Comparison of ENCODE assay signal across 12 cellular contexts in genomic region chr2:168138369-168138768, GRCh38.
DNase-seq lines count a peak whose midpoint lies in the region; ATAC-seq and TF ChIP-seq lines count a peak whose summit lies in the region.
"Had no signal": no experiment of that assay in that cellular context is flagged by ENCODE, and none has a peak within 500 bp of the region (broad histone marks: within the 10 kb centered on the region; RNA-seq: fewer than 3 reads in every experiment).

No MANE protein-coding gene starts in this region.

- H3K9me3 Mint-ChIP-seq in WTC11, result no peaks in the 10 kb centered on the region

- TF ChIP-seq CTCF in WTC11 (IDR thresholded peaks at IDR 0.05), result no peak
- TF ChIP-seq CTCF in heart right ventricle (IDR thresholded peaks at IDR 0.05), result no peak
- TF ChIP-seq CTCF in GM10248 (IDR thresholded peaks at IDR 0.05; ENCODE audit: control extremely low read depth, extremely low read depth, low read depth, missing control alignments), result no peak

- H3K27me3 ChIP-seq in heart right ventricle, result no peaks in the 10 kb centered on the region

- H3K36me3 ChIP-seq in heart right ventricle, result peaks cover 0 to 25% (median 0%) of the 10 kb centered on the region in 9 donors

- H3K9me3 ChIP-seq in heart right ventricle, result no peaks in the 10 kb centered on the region

- ATAC-seq in WTC11 (peak; percentile 22; the same call in 1 of the 2 replicates), heart right ventricle (peak in 7 of 8 donors; percentile 48 to 94 (median 76))

- peak overlapping the region in 6 of 10 donors; percentile 35 to 55 (median 49) for H3K27ac ChIP-seq in heart right ventricle

- H3K4me1 Mint-ChIP-seq in WTC11, result peaks cover 27% of the 10 kb centered on the region

- no peak overlapping the region for H3K4me3 Mint-ChIP-seq in WTC11

- H3K27me3 Mint-ChIP-seq in WTC11 (ENCODE audit: low read depth), result no peaks in the 10 kb centered on the region

- CTCF ChIA-PET in WTC11 (lab: Charles Lee) (interaction anchor here (1.5 to 1.8 kb wide), 2 partner anchors 20 to 198 kb away, joined by 9 to 10 read pairs; no protein-coding TSS in a partner anchor), GM10248 (lab: Yijun Ruan, JAX) (interaction anchor here (0.7 kb wide), 1 partner anchor 19 kb away, joined by 3 read pairs; no protein-coding TSS in a partner anchor)

- H3K36me3 Mint-ChIP-seq in WTC11, result no peaks in the 10 kb centered on the region

- peak; percentile 64 for DNase-seq in DMS53 (lab: John Stamatoyannopoulos, UW)
- DNase-seq in WTC11 (ENCODE audit: low spot score), result no peak
- peak in 1 of 2 donors; percentile 31 for DNase-seq in heart right ventricle
- DNase-seq in renal cortical epithelial cell (ENCODE audit: low read depth), result peak; percentile 67
- DNase-seq in posterior vena cava (ENCODE audit: low spot score), result no peak
- no peak for DNase-seq in iPS-NIHi7 (ENCODE audit: extremely low spot score)
- no peak for DNase-seq in GM10248 (ENCODE audit: extremely low spot score)
- no peak for DNase-seq in stimulated activated naive CD4-positive, alpha-beta T cell (lab: John Stamatoyannopoulos, UW)
- DNase-seq: activated CD4-positive, CD25-positive, alpha-beta regulatory T cell treated with anti-CD3 and anti-CD28 coated beads, Interleukin-2, amount 50 U/mL, for 72 hours; NCI-H2081 treated with DMSO at 0.1 percent for 48 hours; occipital lobe; stimulated activated naive CD4-positive, alpha-beta T cell treated with Interleukin-2 at 50 U/mL for 16 hours had no signal

- no peak overlapping the region for H3K4me3 ChIP-seq in heart right ventricle

- peak overlapping the region; percentile 85 for H3K27ac Mint-ChIP-seq in WTC11

- POLR2A ChIA-PET in WTC11 (lab: Charles Lee), result no interaction called here
- POLR2A ChIA-PET in GM10248 (lab: Yijun Ruan, JAX), result no interaction called here

- intact Hi-C loops in heart right ventricle (cut with DNase I) (loop anchor here in 9 of 10 donors (2.0 to 10.0 kb wide), 7 partner anchors 106 to 206 kb away; partner anchors contain the start of gene STK39 (in 5 of the 9)), posterior vena cava (cut with DNase I) (no loop called here)

- 65% methylated on average over 5 of the region's 5 CpGs for whole genome bisulfite sequencing in heart right ventricle, 2 donors

- H3K4me1 ChIP-seq in heart right ventricle, result peaks cover 0 to 47% (median 21%) of the 10 kb centered on the region in 9 donors

TF ChIP-seq in WTC11, 78 proteins besides CTCF, POLR2A, EP300 and RAD21:
- TF ChIP-seq RORB (CRISPR knock-in tag; IDR thresholded peaks at IDR 0.05), result no peak
- no peak for TF ChIP-seq ZBTB21 (CRISPR knock-in tag; IDR thresholded peaks at IDR 0.05; ENCODE audit: borderline replicate concordance)
- TF ChIP-seq FOXP4 (CRISPR knock-in tag; IDR thresholded peaks at IDR 0.05), result no peak
- TF ChIP-seq NR2C2 (CRISPR knock-in tag; IDR thresholded peaks at IDR 0.05), result no peak
- TF ChIP-seq AFF4 (CRISPR knock-in tag; IDR thresholded peaks at IDR 0.05; ENCODE audit: borderline replicate concordance), result no peak
- no peak for TF ChIP-seq NR3C1 (CRISPR knock-in tag; conservative IDR thresholded peaks at IDR 0.05; ENCODE audit: low read depth)
- TF ChIP-seq FOXJ3 (CRISPR knock-in tag; IDR thresholded peaks at IDR 0.05; ENCODE audit: borderline replicate concordance), result no peak
- no peak for TF ChIP-seq STAT6 (CRISPR knock-in tag; conservative IDR thresholded peaks at IDR 0.05; ENCODE audit: low read depth)
- TF ChIP-seq USF2 (CRISPR knock-in tag; IDR thresholded peaks at IDR 0.05), result no peak
- no peak for TF ChIP-seq KAT7 (CRISPR knock-in tag; IDR thresholded peaks at IDR 0.05; ENCODE audit: borderline replicate concordance)
- TF ChIP-seq ZNF396 (CRISPR knock-in tag; IDR thresholded peaks at IDR 0.05; ENCODE audit: borderline replicate concordance), result no peak
- TF ChIP-seq CREM (CRISPR knock-in tag; IDR thresholded peaks at IDR 0.05), result no peak
- no peak for TF ChIP-seq SP1 (CRISPR knock-in tag; conservative IDR thresholded peaks at IDR 0.05)
- TF ChIP-seq TP53 (CRISPR knock-in tag; IDR thresholded peaks at IDR 0.05), result no peak
- TF ChIP-seq MYBL2 (CRISPR knock-in tag; IDR thresholded peaks at IDR 0.05), result no peak
- TF ChIP-seq IRF1 (CRISPR knock-in tag; IDR thresholded peaks at IDR 0.05), result no peak
- TF ChIP-seq OVOL2 (CRISPR knock-in tag; IDR thresholded peaks at IDR 0.05; ENCODE audit: borderline replicate concordance), result no peak

Comparison
In these comparisons a context has a peak if more than half of its experiments do, and no peak if none do; other contexts are left out.
1. DNase-seq: peak in DMS53 (single experiment) and renal cortical epithelial cell (single experiment); none in WTC11 (single experiment), posterior vena cava (single experiment), iPS-NIHi7 (single experiment), GM10248 (single experiment) and stimulated activated naive CD4-positive, alpha-beta T cell (0 of 6).
2. intact Hi-C loops: an anchor here in heart right ventricle (2.0 to 10.0 kb wide); none called in posterior vena cava.